Comparison of ENCODE assay signal across 8 cellular contexts in genomic region chr19:58476498-58477015, GRCh38. TPM values are rescaled to one million over a fixed set of nuclear protein-coding genes. Genes with fewer than 3 reads are reported as not detected.
DNase-seq lines count a peak whose midpoint lies in the region; ATAC-seq, FAIRE-seq and TF ChIP-seq lines count a peak whose summit lies in the region.

No MANE protein-coding gene starts in this region.

- TF ChIP-seq CTCF in GM12864 (IDR thresholded peaks at IDR 0.05; ENCODE audit: low read depth, low read length, missing control alignments) (no peak), MM.1S (IDR thresholded peaks at IDR 0.05; ENCODE audit: low read length) (no peak), bronchial epithelial cell (IDR thresholded peaks at IDR 0.05; ENCODE audit: insufficient read depth, low read length, severe bottlenecking) (no peak), HepG2 (CRISPR knock-in tag; IDR thresholded peaks at IDR 0.05) (no peak), thyroid gland (IDR thresholded peaks at IDR 0.05) (no peak)

- no peaks in the 10 kb centered on the region for H3K9me2 ChIP-seq in MM.1S (replicated peaks; ENCODE audit: insufficient read depth, low read length)

- TF ChIP-seq POLR2A in HepG2 (IDR thresholded peaks at IDR 0.05; ENCODE audit: insufficient read depth in 1 of 2, low read depth in 2 of 2, low read length in 2 of 2) = no peak
- TF ChIP-seq POLR2A in thyroid gland (IDR thresholded peaks at IDR 0.05) = no peak

- DNase-seq in GM12864 (ENCODE audit: low read depth) = no peak
- no peak for DNase-seq in MM.1S
- DNase-seq in bronchial epithelial cell (ENCODE audit: low read depth) = no peak
- DNase-seq in HepG2 (ENCODE audit: low spot score) = peak; percentile 25
- no peak for DNase-seq in thyroid gland
- DNase-seq in stimulated activated CD4-positive, alpha-beta T cell treated with anti-CD3 and anti-CD28 coated beads, Interleukin-4, amount 100 ng/mL, for 4 hours = no peak

- no peak for TF ChIP-seq RAD21 in HepG2 (CRISPR knock-in tag; IDR thresholded peaks at IDR 0.05)

- H3K4me2 ChIP-seq in MM.1S (ENCODE audit: low read depth, low read length) = peak overlapping the region; percentile 88
- peak overlapping the region; percentile 97 for H3K4me2 ChIP-seq in HepG2 (ENCODE audit: low read depth, low read length)

- H3K36me3 ChIP-seq in MM.1S (replicated peaks; ENCODE audit: insufficient read depth, low read length) (0 out of 2 replicates have a peak, but pooled peaks cover 4% of the 10 kb centered on the region), bronchial epithelial cell (ENCODE audit: control insufficient read depth, insufficient read depth, low read length) (peaks cover 12% of the 10 kb centered on the region), HepG2 (replicated peaks in 1 of 2; ENCODE audit: control insufficient read depth in 1 of 2, insufficient read depth in 2 of 2, low read length in 2 of 2) (peaks cover 3 to 23% of the 10 kb centered on the region in 2 experiments; a peak in 4 of 5 replicates), thyroid gland (peaks cover 12 to 20% of the 10 kb centered on the region in 2 donors)

- POLR2A ChIA-PET in HepG2 (lab: Yijun Ruan, JAX) = interaction anchor here (0.6 to 1.3 kb wide), 5 partner anchors 24 to 43 kb away, joined by 3 to 6 read pairs (median 3); partner anchors contain the start of genes SLC27A5 and ZBTB45

- H4K20me1 ChIP-seq in MM.1S (ENCODE audit: insufficient read depth, low read length) = no peaks in the 10 kb centered on the region
- H4K20me1 ChIP-seq in HepG2 (ENCODE audit: insufficient read depth, low read length) = no peaks in the 10 kb centered on the region

- H2AFZ ChIP-seq in MM.1S (ENCODE audit: low read length) = peak overlapping the region; percentile 89
- no peak overlapping the region for H2AFZ ChIP-seq in HepG2 (ENCODE audit: low read length)

- H3K9me3 ChIP-seq in MM.1S (replicated peaks; ENCODE audit: insufficient read depth, low read length) (no peaks in the 10 kb centered on the region), HepG2 (ENCODE audit: low read length) (no peaks in the 10 kb centered on the region), thyroid gland (no peaks in the 10 kb centered on the region)

- H3K27me3 ChIP-seq in MM.1S (replicated peaks; ENCODE audit: insufficient read depth, low read length) = no peaks in the 10 kb centered on the region
- H3K27me3 ChIP-seq in bronchial epithelial cell (ENCODE audit: control insufficient read depth, insufficient read depth, low read length) = no peaks in the 10 kb centered on the region
- H3K27me3 ChIP-seq in HepG2 (ENCODE audit: control insufficient read depth in 1 of 2, insufficient read depth in 2 of 2, low read length in 2 of 2) = no peaks in the 10 kb centered on the region; a peak in 1 of 5 replicates
- H3K27me3 ChIP-seq in thyroid gland = no peaks in the 10 kb centered on the region

- TF ChIP-seq EP300 in HepG2 (IDR thresholded peaks at IDR 0.05; ENCODE audit: low read depth in 2 of 2, low read length in 2 of 2) = no peak
- TF ChIP-seq EP300 in HepG2 (CRISPR knock-in tag; IDR thresholded peaks at IDR 0.05; ENCODE audit: borderline replicate concordance) = no peak; the same call in 1 of the 2 replicates

- H3K79me2 ChIP-seq in MM.1S (ENCODE audit: low read length) (no peaks in the 10 kb centered on the region), HepG2 (ENCODE audit: insufficient read depth, low read length) (no peaks in the 10 kb centered on the region)

- WGBS in HepG2 (ENCODE audit: low lambda C conversion rate) = 3% methylated on average over 20 of the region's 27 CpGs
- 3 to 4% methylated on average over 24 to 27 of the region's 27 CpGs for WGBS in thyroid gland, 2 donors

- peaks cover 8% of the 10 kb centered on the region for H3F3A ChIP-seq in MM.1S (ENCODE audit: insufficient read depth, low read length)

- H3K4me3 ChIP-seq in GM12864 (ENCODE audit: low read depth, low read length) (peak overlapping the region; percentile 80), MM.1S (ENCODE audit: low read length) (peak overlapping the region; percentile 79), bronchial epithelial cell (ENCODE audit: low read depth, low read length) (peak overlapping the region; percentile 68), HepG2 (replicated peaks in 1 of 3; ENCODE audit: insufficient read depth in 1 of 3, low read depth in 2 of 3, low read length in 3 of 3) (peak overlapping the region; percentile 75 to 88 (median 75)), thyroid gland (replicated peaks in 1 of 3) (peak overlapping the region; percentile 13 to 52 (median 37))

- no TSS peak for BruUV-seq in HepG2 (replicated peaks; lab: Mats Ljungman, UMichigan)

- in situ Hi-C loops in HepG2 (cut with HindIII; ENCODE audit: extremely low pct_ligation_motif_present, low pct_unique_long_range_greater_than_20kb) = no loop called here

- peak; percentile 13 for ATAC-seq in HepG2
- ATAC-seq in HG03432 (IDR thresholded peaks at IDR 0.05; ENCODE audit: unreplicated experiment) = no peak
- ATAC-seq in GM21360 (IDR thresholded peaks at IDR 0.05; ENCODE audit: unreplicated experiment) = no peak

- intact Hi-C loops in HepG2 (cut with micrococcal nuclease; ENCODE audit: unreplicated experiment) (no loop called here), thyroid gland (cut with DNase I) (no loop called here)

- FAIRE-seq in bronchial epithelial cell (lab: Jason Lieb, UNC) (no peak), HepG2 (lab: Jason Lieb, UNC) (peak; percentile 43)

- peak overlapping the region; percentile 67 for H3K9ac ChIP-seq in MM.1S (ENCODE audit: low read length)
- H3K9ac ChIP-seq in HepG2 (ENCODE audit: insufficient read depth, low read depth, low read length) = peak overlapping the region; percentile 73

- no peaks in the 10 kb centered on the region for H3K4me1 ChIP-seq in MM.1S (ENCODE audit: low read length)
- H3K4me1 ChIP-seq in HepG2 (ENCODE audit: insufficient read depth, low read length) = peaks cover 20% of the 10 kb centered on the region
- H3K4me1 ChIP-seq in thyroid gland = peaks cover 16 to 21% of the 10 kb centered on the region in 2 donors

- peak overlapping the region; percentile 76; the same call in 1 of the 2 replicates for H3K27ac ChIP-seq in MM.1S (ENCODE audit: low read length)
- H3K27ac ChIP-seq in HepG2 (ENCODE audit: extremely low read length, insufficient read depth, low read length) = peak overlapping the region; percentile 77
- peak overlapping the region; percentile 81 to 92 (median 85) for H3K27ac ChIP-seq in thyroid gland

- CTCF ChIA-PET in HepG2 (lab: Yijun Ruan, JAX; ENCODE audit: low intra/inter-chr PET ratio, low total read pairs) = no interaction called here

RNA-seq across cellular contexts. Expression of gene ZNF446, which starts 0.4 kb away (rescaled TPM):
- total RNA-seq in bronchial epithelial cell (2.4 and 3.7 TPM in 2 replicates), HepG2 (2016; rRNA removed; fragmentation: Illumina TruSeq; extraction: Trizol) (2.5 and 3.6 TPM in 2 replicates), thyroid gland (10 to 100 TPM; 15.2 to 30.0 (median 25.6) TPM)
- 0.81 and 0.97 TPM in 2 replicates for total RNA-seq in HepG2 (2016; cell fraction: cytosol; rRNA removed; fragmentation: Illumina TruSeq; extraction: Trizol; ENCODE audit: low read depth)
- total RNA-seq in HepG2 (2016; cell fraction: insoluble cytoplasmic fraction; rRNA removed; fragmentation: Illumina TruSeq; extraction: Trizol) = 2.5 and 3.8 TPM in 2 replicates
- total RNA-seq in HepG2 (2016; cell fraction: membrane; rRNA removed; fragmentation: Illumina TruSeq; extraction: Trizol) = 2.1 and 2.7 TPM in 2 replicates
- total RNA-seq in HepG2 (2016; cell fraction: nucleus; rRNA removed; fragmentation: Illumina TruSeq; extraction: Trizol) = 3.2 and 3.9 TPM in 2 replicates
- 3.0 and 3.8 TPM in 2 replicates for polyA plus RNA-seq in HepG2 (2011; rRNA removed)
- 1.6 and 3.9 TPM in 2 replicates for polyA plus RNA-seq in HepG2 (2011; cell fraction: cytosol; rRNA removed)
- polyA plus RNA-seq in HepG2 (2011; cell fraction: nucleus; rRNA removed) = 9.0 and 9.4 TPM in 2 replicates
- polyA plus RNA-seq in HepG2 (2012) = 2.8 and 3.6 TPM in 2 replicates
- polyA plus RNA-seq in HepG2 (2016; cell fraction: cytosol; fragmentation: Illumina TruSeq; extraction: Trizol; ENCODE audit: low read depth) = 0.83 and 0.97 TPM in 2 replicates
- polyA plus RNA-seq in HepG2 (2016; cell fraction: insoluble cytoplasmic fraction; fragmentation: Illumina TruSeq; extraction: Trizol; ENCODE audit: low read depth) = 2.7 and 3.2 TPM in 2 replicates
- 1.7 TPM in 2 replicates for polyA plus RNA-seq in HepG2 (2016; cell fraction: membrane; fragmentation: Illumina TruSeq; extraction: Trizol; ENCODE audit: low read depth)
- polyA plus RNA-seq in HepG2 (2016; cell fraction: nucleus; fragmentation: Illumina TruSeq; extraction: Trizol; ENCODE audit: insufficient read depth, low read depth) = 5.3 and 7.0 TPM in 2 replicates
- 6.2 and 6.7 TPM in 2 replicates for polyA minus RNA-seq in HepG2 (2011; rRNA and poly(A)+ RNA removed; ENCODE audit: low replicate concordance)
- 1.2 and 2.2 TPM in 2 replicates for polyA minus RNA-seq in HepG2 (2011; cell fraction: cytosol; rRNA and poly(A)+ RNA removed)
- 5.5 and 6.0 TPM in 2 replicates for polyA minus RNA-seq in HepG2 (2011; cell fraction: nucleus; rRNA and poly(A)+ RNA removed)

RNA-seq across cellular contexts. Expression of gene ZNF324, which starts 9.7 kb away (rescaled TPM):
- total RNA-seq in bronchial epithelial cell (9.7 and 10.5 TPM in 2 replicates), HepG2 (2016; rRNA removed; fragmentation: Illumina TruSeq; extraction: Trizol) (4.0 and 4.7 TPM in 2 replicates), thyroid gland (10 to 100 TPM; 27.0 to 41.7 (median 32.2) TPM)
- total RNA-seq in HepG2 (2016; cell fraction: cytosol; rRNA removed; fragmentation: Illumina TruSeq; extraction: Trizol; ENCODE audit: low read depth) = 0.30 and 1.2 TPM in 2 replicates
- total RNA-seq in HepG2 (2016; cell fraction: insoluble cytoplasmic fraction; rRNA removed; fragmentation: Illumina TruSeq; extraction: Trizol) = 4.0 and 5.4 TPM in 2 replicates
- total RNA-seq in HepG2 (2016; cell fraction: membrane; rRNA removed; fragmentation: Illumina TruSeq; extraction: Trizol) = 1.7 and 1.8 TPM in 2 replicates
- 4.7 and 6.2 TPM in 2 replicates for total RNA-seq in HepG2 (2016; cell fraction: nucleus; rRNA removed; fragmentation: Illumina TruSeq; extraction: Trizol)
- 1.1 and 1.6 TPM in 2 replicates for polyA plus RNA-seq in HepG2 (2011; rRNA removed)
- polyA plus RNA-seq in HepG2 (2011; cell fraction: cytosol; rRNA removed) = 1.5 and 1.6 TPM in 2 replicates
- 6.4 TPM in 2 replicates for polyA plus RNA-seq in HepG2 (2011; cell fraction: nucleus; rRNA removed)
- 1.8 and 2.3 TPM in 2 replicates for polyA plus RNA-seq in HepG2 (2012)
- 0.07 and 0.16 TPM in 2 replicates for polyA plus RNA-seq in HepG2 (2016; cell fraction: cytosol; fragmentation: Illumina TruSeq; extraction: Trizol; ENCODE audit: low read depth)
- 2.1 and 2.5 TPM in 2 replicates for polyA plus RNA-seq in HepG2 (2016; cell fraction: insoluble cytoplasmic fraction; fragmentation: Illumina TruSeq; extraction: Trizol; ENCODE audit: low read depth)
- polyA plus RNA-seq in HepG2 (2016; cell fraction: membrane; fragmentation: Illumina TruSeq; extraction: Trizol; ENCODE audit: low read depth) = 0.45 and 0.47 TPM in 2 replicates
- polyA plus RNA-seq in HepG2 (2016; cell fraction: nucleus; fragmentation: Illumina TruSeq; extraction: Trizol; ENCODE audit: insufficient read depth, low read depth) = 3.4 and 3.6 TPM in 2 replicates
- polyA minus RNA-seq in HepG2 (2011; rRNA and poly(A)+ RNA removed; ENCODE audit: low replicate concordance) = 10.2 and 18.5 TPM in 2 replicates
- 1.9 and 2.6 TPM in 2 replicates for polyA minus RNA-seq in HepG2 (2011; cell fraction: cytosol; rRNA and poly(A)+ RNA removed)
- polyA minus RNA-seq in HepG2 (2011; cell fraction: nucleus; rRNA and poly(A)+ RNA removed) = 10.4 and 13.9 TPM in 2 replicates

RNA-seq across cellular contexts. Expression of gene ZNF324B, which starts 25.1 kb away (rescaled TPM):
- 8.8 and 10.8 TPM in 2 replicates for total RNA-seq in bronchial epithelial cell
- 2.5 and 3.0 TPM in 2 replicates for total RNA-seq in HepG2 (2016; rRNA removed; fragmentation: Illumina TruSeq; extraction: Trizol)
- total RNA-seq in HepG2 (2016; cell fraction: cytosol; rRNA removed; fragmentation: Illumina TruSeq; extraction: Trizol; ENCODE audit: low read depth) = 0.79 and 1.6 TPM in 2 replicates
- total RNA-seq in HepG2 (2016; cell fraction: insoluble cytoplasmic fraction; rRNA removed; fragmentation: Illumina TruSeq; extraction: Trizol) = 2.4 and 3.3 TPM in 2 replicates
- 1.3 and 1.6 TPM in 2 replicates for total RNA-seq in HepG2 (2016; cell fraction: membrane; rRNA removed; fragmentation: Illumina TruSeq; extraction: Trizol)
- 1.7 and 2.9 TPM in 2 replicates for total RNA-seq in HepG2 (2016; cell fraction: nucleus; rRNA removed; fragmentation: Illumina TruSeq; extraction: Trizol)
- polyA plus RNA-seq in HepG2 (2011; rRNA removed) = 0.53 and 0.98 TPM in 2 replicates
- polyA plus RNA-seq in HepG2 (2011; cell fraction: cytosol; rRNA removed) = 0.50 and 0.56 TPM in 2 replicates
- 1.8 and 2.6 TPM in 2 replicates for polyA plus RNA-seq in HepG2 (2011; cell fraction: nucleus; rRNA removed)
- 0.95 and 0.97 TPM in 2 replicates for polyA plus RNA-seq in HepG2 (2012)
- 0.09 and 0.11 TPM in 2 replicates for polyA plus RNA-seq in HepG2 (2016; cell fraction: cytosol; fragmentation: Illumina TruSeq; extraction: Trizol; ENCODE audit: low read depth)
- 0.96 and 1.1 TPM in 2 replicates for polyA plus RNA-seq in HepG2 (2016; cell fraction: insoluble cytoplasmic fraction; fragmentation: Illumina TruSeq; extraction: Trizol; ENCODE audit: low read depth)
- 0.21 and 0.26 TPM in 2 replicates for polyA plus RNA-seq in HepG2 (2016; cell fraction: membrane; fragmentation: Illumina TruSeq; extraction: Trizol; ENCODE audit: low read depth)
- polyA plus RNA-seq in HepG2 (2016; cell fraction: nucleus; fragmentation: Illumina TruSeq; extraction: Trizol; ENCODE audit: insufficient read depth, low read depth) = 2.2 and 2.7 TPM in 2 replicates
- polyA minus RNA-seq in HepG2 (2011; rRNA and poly(A)+ RNA removed; ENCODE audit: low replicate concordance) = 4.0 and 14.2 TPM in 2 replicates
- 0.69 and 1.5 TPM in 2 replicates for polyA minus RNA-seq in HepG2 (2011; cell fraction: cytosol; rRNA and poly(A)+ RNA removed)
- polyA minus RNA-seq in HepG2 (2011; cell fraction: nucleus; rRNA and poly(A)+ RNA removed) = 2.7 and 3.9 TPM in 2 replicates
- 10 to 100 TPM; 10.6 to 16.8 (median 13.4) TPM for total RNA-seq in thyroid gland

RNA-seq across cellular contexts. Expression of gene SLC27A5, which starts 35.2 kb away (rescaled TPM):
- total RNA-seq in bronchial epithelial cell (11.1 and 28.8 TPM in 2 replicates), HepG2 (2016; rRNA removed; fragmentation: Illumina TruSeq; extraction: Trizol) (40.2 and 41.2 TPM in 2 replicates), thyroid gland (10 to 100 TPM; 10.6 to 22.4 (median 17.7) TPM)
- 49.0 and 49.9 TPM in 2 replicates for total RNA-seq in HepG2 (2016; cell fraction: cytosol; rRNA removed; fragmentation: Illumina TruSeq; extraction: Trizol; ENCODE audit: low read depth)
- 39.8 and 42.2 TPM in 2 replicates for total RNA-seq in HepG2 (2016; cell fraction: insoluble cytoplasmic fraction; rRNA removed; fragmentation: Illumina TruSeq; extraction: Trizol)
- 59.4 and 64.1 TPM in 2 replicates for total RNA-seq in HepG2 (2016; cell fraction: membrane; rRNA removed; fragmentation: Illumina TruSeq; extraction: Trizol)
- 18.8 and 20.1 TPM in 2 replicates for total RNA-seq in HepG2 (2016; cell fraction: nucleus; rRNA removed; fragmentation: Illumina TruSeq; extraction: Trizol)
- 30.3 and 36.5 TPM in 2 replicates for polyA plus RNA-seq in HepG2 (2011; rRNA removed)
- polyA plus RNA-seq in HepG2 (2011; cell fraction: cytosol; rRNA removed) = 39.8 and 55.5 TPM in 2 replicates
- 39.1 and 43.9 TPM in 2 replicates for polyA plus RNA-seq in HepG2 (2011; cell fraction: nucleus; rRNA removed)
- polyA plus RNA-seq in HepG2 (2012) = 25.9 and 32.1 TPM in 2 replicates
- 47.2 and 55.8 TPM in 2 replicates for polyA plus RNA-seq in HepG2 (2016; cell fraction: cytosol; fragmentation: Illumina TruSeq; extraction: Trizol; ENCODE audit: low read depth)
- 36.1 and 36.3 TPM in 2 replicates for polyA plus RNA-seq in HepG2 (2016; cell fraction: insoluble cytoplasmic fraction; fragmentation: Illumina TruSeq; extraction: Trizol; ENCODE audit: low read depth)
- polyA plus RNA-seq in HepG2 (2016; cell fraction: membrane; fragmentation: Illumina TruSeq; extraction: Trizol; ENCODE audit: low read depth) = 47.0 and 55.2 TPM in 2 replicates
- 21.2 and 23.9 TPM in 2 replicates for polyA plus RNA-seq in HepG2 (2016; cell fraction: nucleus; fragmentation: Illumina TruSeq; extraction: Trizol; ENCODE audit: insufficient read depth, low read depth)
- polyA minus RNA-seq in HepG2 (2011; rRNA and poly(A)+ RNA removed; ENCODE audit: low replicate concordance) = 66.1 and 97.3 TPM in 2 replicates
- polyA minus RNA-seq in HepG2 (2011; cell fraction: cytosol; rRNA and poly(A)+ RNA removed) = 7.8 and 9.5 TPM in 2 replicates
- polyA minus RNA-seq in HepG2 (2011; cell fraction: nucleus; rRNA and poly(A)+ RNA removed) = 18.9 and 20.1 TPM in 2 replicates

RNA-seq across cellular contexts. Expression of gene ZNF132, which starts 36.6 kb away (rescaled TPM):
- total RNA-seq in bronchial epithelial cell = 5.5 and 5.8 TPM in 2 replicates
- total RNA-seq in HepG2 (2016; rRNA removed; fragmentation: Illumina TruSeq; extraction: Trizol) = not detected in 2 replicates
- total RNA-seq in HepG2 (2016; cell fraction: cytosol; rRNA removed; fragmentation: Illumina TruSeq; extraction: Trizol; ENCODE audit: low read depth) = not detected in 2 replicates
- not detected in 2 replicates for total RNA-seq in HepG2 (2016; cell fraction: insoluble cytoplasmic fraction; rRNA removed; fragmentation: Illumina TruSeq; extraction: Trizol)
- not detected in 2 replicates for total RNA-seq in HepG2 (2016; cell fraction: membrane; rRNA removed; fragmentation: Illumina TruSeq; extraction: Trizol)
- not detected in 2 replicates for total RNA-seq in HepG2 (2016; cell fraction: nucleus; rRNA removed; fragmentation: Illumina TruSeq; extraction: Trizol)
- not detected in 2 replicates for polyA plus RNA-seq in HepG2 (2011; rRNA removed)
- not detected in 2 replicates for polyA plus RNA-seq in HepG2 (2011; cell fraction: cytosol; rRNA removed)
- polyA plus RNA-seq in HepG2 (2011; cell fraction: nucleus; rRNA removed) = not detected in 2 replicates
- 0.15 and 0.24 TPM in 2 replicates for polyA plus RNA-seq in HepG2 (2012)
- polyA plus RNA-seq in HepG2 (2016; cell fraction: cytosol; fragmentation: Illumina TruSeq; extraction: Trizol; ENCODE audit: low read depth) = not detected in 2 replicates
- polyA plus RNA-seq in HepG2 (2016; cell fraction: insoluble cytoplasmic fraction; fragmentation: Illumina TruSeq; extraction: Trizol; ENCODE audit: low read depth) = not detected in 2 replicates
- not detected in 2 replicates for polyA plus RNA-seq in HepG2 (2016; cell fraction: membrane; fragmentation: Illumina TruSeq; extraction: Trizol; ENCODE audit: low read depth)
- not detected in 2 replicates for polyA plus RNA-seq in HepG2 (2016; cell fraction: nucleus; fragmentation: Illumina TruSeq; extraction: Trizol; ENCODE audit: insufficient read depth, low read depth)
- polyA minus RNA-seq in HepG2 (2011; rRNA and poly(A)+ RNA removed; ENCODE audit: low replicate concordance) = not detected in 2 replicates
- not detected in 2 replicates for polyA minus RNA-seq in HepG2 (2011; cell fraction: cytosol; rRNA and poly(A)+ RNA removed)
- not detected in 2 replicates for polyA minus RNA-seq in HepG2 (2011; cell fraction: nucleus; rRNA and poly(A)+ RNA removed)
- total RNA-seq in thyroid gland = 10 to 100 TPM; 13.3 to 24.3 (median 16.2) TPM
